Comparison of ENCODE assay signal across 14 cellular contexts in the genomic region with DNA sequence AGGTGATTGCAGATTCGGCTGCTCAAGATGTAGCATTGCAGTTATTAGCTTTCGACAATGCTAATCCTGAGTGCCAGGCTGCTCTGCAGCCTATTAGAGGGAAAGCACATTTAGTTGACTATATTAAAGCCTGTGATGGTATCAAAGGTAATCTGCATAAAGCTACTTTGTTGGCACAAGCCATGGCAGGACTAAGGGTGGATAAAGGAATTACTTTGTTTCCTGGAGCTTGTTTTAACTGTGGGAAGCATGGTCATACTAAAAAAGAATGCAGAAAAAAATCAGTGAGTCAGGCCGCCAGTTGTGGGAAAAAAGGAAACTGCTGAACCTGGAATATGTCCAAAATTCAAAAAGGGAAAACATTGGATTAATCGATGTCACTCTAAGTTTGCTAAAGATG.
"Had no signal": no experiment of that assay in that cellular context is flagged by ENCODE, and none has a peak within 500 bp of the region (broad histone marks: within the 10 kb centered on the region; RNA-seq: fewer than 3 reads in every experiment).

No MANE protein-coding gene starts in this region.

- H3K9me3 Mint-ChIP-seq: activated naive CD4-positive, alpha-beta T cell treated with anti-CD3 and anti-CD28 coated beads, Interleukin-2, amount 50 U/mL, for 24 hours; neural progenitor cell had no signal

- H3K9me3 ChIP-seq: pancreas had no signal

- H3K27me3 Mint-ChIP-seq: activated CD8-positive, alpha-beta memory T cell treated with anti-CD3 and anti-CD28 coated beads, Interleukin-2, amount 10 ng/mL, durations not matched to agents 7 days and 5 days; activated naive CD4-positive, alpha-beta T cell treated with anti-CD3 and anti-CD28 coated beads, Interleukin-2, amount 50 U/mL, for 24 hours; activated T-cell treated with anti-CD3 and anti-CD28 coated beads, Interleukin-2, amount 50 U/mL, for 24 hours had no signal

- H3K4me3 Mint-ChIP-seq: activated CD8-positive, alpha-beta memory T cell treated with anti-CD3 and anti-CD28 coated beads, Interleukin-2, amount 10 ng/mL, durations not matched to agents 7 days and 5 days; activated naive CD4-positive, alpha-beta T cell treated with anti-CD3 and anti-CD28 coated beads, Interleukin-2, amount 50 U/mL, for 24 hours; activated T-cell treated with anti-CD3 and anti-CD28 coated beads, Interleukin-2, amount 50 U/mL, for 24 hours; neural progenitor cell had no signal

- ATAC-seq: activated CD4-positive, CD25-positive, alpha-beta regulatory T cell treated with anti-CD3 and anti-CD28 coated beads, Interleukin-2, amount 50 U/mL, for 24 hours; activated CD8-positive, alpha-beta memory T cell treated with anti-CD3 and anti-CD28 coated beads, Interleukin-2, amount 10 ng/mL, durations not matched to agents 7 days and 5 days had no signal

- H3K36me3 Mint-ChIP-seq: activated CD8-positive, alpha-beta memory T cell treated with anti-CD3 and anti-CD28 coated beads, Interleukin-2, amount 10 ng/mL, durations not matched to agents 7 days and 5 days; activated naive CD4-positive, alpha-beta T cell treated with anti-CD3 and anti-CD28 coated beads, Interleukin-2, amount 50 U/mL, for 24 hours; neural progenitor cell had no signal

- H3K27ac ChIP-seq: coronary artery, neural progenitor cell, pancreas had no signal

- H3K4me1 ChIP-seq: neural progenitor cell, pancreas had no signal

- H3K4me1 Mint-ChIP-seq: activated CD8-positive, alpha-beta memory T cell treated with anti-CD3 and anti-CD28 coated beads, Interleukin-2, amount 10 ng/mL, durations not matched to agents 7 days and 5 days; activated naive CD4-positive, alpha-beta T cell treated with anti-CD3 and anti-CD28 coated beads, Interleukin-2, amount 50 U/mL, for 24 hours; neural progenitor cell had no signal

- H3K4me3 ChIP-seq: coronary artery, neural progenitor cell, pancreas had no signal

- DNase-seq: activated CD4-positive, alpha-beta T cell treated with anti-CD3 and anti-CD28 coated beads, Interleukin-2, amount 50 U/mL, for 4 hours; activated CD8-positive, alpha-beta memory T cell treated with anti-CD3 and anti-CD28 coated beads, Interleukin-2, amount 10 ng/mL, durations not matched to agents 7 days and 5 days; activated effector memory CD4-positive, alpha-beta T cell treated with Interleukin-2 at 50 U/mL for 16 hours; activated T-cell treated with anti-CD3 and anti-CD28 coated beads, Interleukin-2, amount 50 U/mL, for 24 hours; amniotic stem cell; caudate nucleus; effector CD4-positive, alpha-beta T cell; hippocampal formation; midbrain; pancreas had no signal

- H3K27ac Mint-ChIP-seq: activated CD8-positive, alpha-beta memory T cell treated with anti-CD3 and anti-CD28 coated beads, Interleukin-2, amount 10 ng/mL, durations not matched to agents 7 days and 5 days; activated naive CD4-positive, alpha-beta T cell treated with anti-CD3 and anti-CD28 coated beads, Interleukin-2, amount 50 U/mL, for 24 hours; activated T-cell treated with anti-CD3 and anti-CD28 coated beads, Interleukin-2, amount 50 U/mL, for 24 hours; neural progenitor cell had no signal

- H3K36me3 ChIP-seq: neural progenitor cell, pancreas had no signal

- H3K27me3 ChIP-seq: neural progenitor cell, pancreas had no signal
